In the genomic region with DNA sequence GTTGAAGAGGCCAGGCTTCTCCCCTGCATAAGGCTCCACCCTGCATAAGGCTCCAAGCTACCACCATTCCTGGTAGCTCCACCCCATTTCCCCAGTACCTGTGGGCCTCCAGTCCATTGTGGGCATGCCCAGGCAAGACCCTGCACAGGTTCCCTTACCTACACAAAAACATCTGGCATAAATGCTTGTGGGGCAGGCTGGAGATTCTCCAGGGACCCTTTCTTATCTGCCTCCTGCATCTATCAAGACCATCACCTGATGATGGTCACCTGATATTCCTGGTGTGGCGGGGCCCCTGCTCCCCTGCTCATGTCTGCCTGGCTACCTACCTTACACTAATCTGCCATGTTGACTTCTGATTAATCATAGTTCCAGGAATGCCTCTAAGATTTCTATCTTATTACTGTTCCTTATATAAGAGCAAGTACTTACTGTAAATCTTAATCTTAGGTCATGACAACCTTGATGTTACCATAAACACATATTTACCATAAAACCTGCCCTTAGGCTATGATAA, we compare ENCODE assay signal across 1 cellular context.
TF ChIP-seq lines count a peak whose summit lies in the region.

No MANE protein-coding gene starts in this region.

TF ChIP-seq in IMR-90, 13 proteins besides CTCF, POLR2A, EP300 and RAD21:
- no peak for TF ChIP-seq RCOR1 (IDR thresholded peaks at IDR 0.05; ENCODE audit: insufficient replicate concordance, low read length)
- TF ChIP-seq ELK1 (IDR thresholded peaks at IDR 0.05; ENCODE audit: borderline replicate concordance, low read depth, low read length): no peak
- no peak for TF ChIP-seq CEBPB (IDR thresholded peaks at IDR 0.05; ENCODE audit: low read depth, low read length)
- no peak for TF ChIP-seq NFE2L2 (IDR thresholded peaks at IDR 0.05; ENCODE audit: low read depth, low read length)
- no peak for TF ChIP-seq MXI1 (IDR thresholded peaks at IDR 0.05; ENCODE audit: borderline replicate concordance, low read depth, low read length)
- no peak for TF ChIP-seq RFX5 (IDR thresholded peaks at IDR 0.05; ENCODE audit: low read depth, low read length)
- no peak for TF ChIP-seq USF2 (IDR thresholded peaks at IDR 0.05; ENCODE audit: low read depth, low read length)
- TF ChIP-seq MAFK (IDR thresholded peaks at IDR 0.05; ENCODE audit: low read depth, low read length): no peak
- TF ChIP-seq BHLHE40 (IDR thresholded peaks at IDR 0.05; ENCODE audit: low read depth, low read length): no peak
- no peak for TF ChIP-seq SMC3 (IDR thresholded peaks at IDR 0.05; ENCODE audit: low read depth, low read length)
- TF ChIP-seq MAZ (IDR thresholded peaks at IDR 0.05; ENCODE audit: borderline replicate concordance, low read depth, low read length): no peak
- no peak for TF ChIP-seq CHD1 (IDR thresholded peaks at IDR 0.05; ENCODE audit: low read depth, low read length)
- TF ChIP-seq FOS (IDR thresholded peaks at IDR 0.05; ENCODE audit: low read depth, low read length): no peak
